8 cellular contexts compared by ENCODE assay signal in genomic region chr15:63891079-63891762, GRCh38. TPM values are rescaled to one million over a fixed set of nuclear protein-coding genes. Genes with fewer than 3 reads are reported as not detected.
DNase-seq lines count a peak whose midpoint lies in the region; ATAC-seq and TF ChIP-seq lines count a peak whose summit lies in the region.

No MANE protein-coding gene starts in this region.

- H3K4me3 Mint-ChIP-seq in activated naive CD8-positive, alpha-beta T cell treated with anti-CD3 and anti-CD28 coated beads, Interleukin-2, amount 50 U/mL, for 24 hours, result no peak overlapping the region

- intact Hi-C loops in left cardiac atrium (cut with DNase I), result loop anchor here (2.0 to 10.0 kb wide), 4 partner anchors 59 to 176 kb away; partner anchors contain the start of gene HERC1 (in 1 of the 2)

- H3K27me3 Mint-ChIP-seq in activated naive CD8-positive, alpha-beta T cell treated with anti-CD3 and anti-CD28 coated beads, Interleukin-2, amount 50 U/mL, for 24 hours, result peaks cover 7% of the 10 kb centered on the region

- peaks cover 57% of the 10 kb centered on the region for H3K4me1 Mint-ChIP-seq in activated naive CD8-positive, alpha-beta T cell treated with anti-CD3 and anti-CD28 coated beads, Interleukin-2, amount 50 U/mL, for 24 hours

- DNase-seq in NCI-H1417 (lab: John Stamatoyannopoulos, UW), result peak; percentile 65 to 79 (median 68)
- peak; percentile 56 for DNase-seq in T follicular helper cell (ENCODE audit: low read depth)
- peak; percentile 84 for DNase-seq in activated naive CD8-positive, alpha-beta T cell treated with anti-CD3 and anti-CD28 coated beads, Interleukin-2, amount 50 U/mL, for 24 hours
- peak; percentile 85 for DNase-seq in left cardiac atrium
- DNase-seq in renal cortical epithelial cell (ENCODE audit: low read depth), result peak; percentile 51

- peak; percentile 83 for TF ChIP-seq CTCF in GM12872 (IDR thresholded peaks at IDR 0.05; ENCODE audit: insufficient read depth, low read depth, low read length)

- H3K9me3 Mint-ChIP-seq in activated naive CD8-positive, alpha-beta T cell treated with anti-CD3 and anti-CD28 coated beads, Interleukin-2, amount 50 U/mL, for 24 hours, result no peaks in the 10 kb centered on the region

- no peak overlapping the region for H3K27ac Mint-ChIP-seq in activated naive CD8-positive, alpha-beta T cell treated with anti-CD3 and anti-CD28 coated beads, Interleukin-2, amount 50 U/mL, for 24 hours

- H3K36me3 Mint-ChIP-seq in activated naive CD8-positive, alpha-beta T cell treated with anti-CD3 and anti-CD28 coated beads, Interleukin-2, amount 50 U/mL, for 24 hours (ENCODE audit: low read depth), result no peaks in the 10 kb centered on the region

- peak; percentile 42 for ATAC-seq in activated naive CD8-positive, alpha-beta T cell treated with anti-CD3 and anti-CD28 coated beads, Interleukin-2, amount 50 U/mL, for 24 hours
- peak; percentile 51 to 65 for ATAC-seq in left cardiac atrium
- ATAC-seq in GM19467 (IDR thresholded peaks at IDR 0.05; ENCODE audit: unreplicated experiment), result no peak
- ATAC-seq in GM19035 (IDR thresholded peaks at IDR 0.05; ENCODE audit: unreplicated experiment), result no peak

RNA-seq across cellular contexts. Expression of gene HERC1, which starts 57.5 kb away (rescaled TPM):
- total RNA-seq in left cardiac atrium (10 to 100 TPM; 78.6 to 84.1 TPM), renal cortical epithelial cell (45.1 and 107 TPM in 2 replicates)

Comparison
In these comparisons a context has a peak if more than half of its experiments do, and no peak if none do; other contexts are left out.
1. ATAC-seq: peak in activated naive CD8-positive, alpha-beta T cell treated with anti-CD3 and anti-CD28 coated beads, Interleukin-2, amount 50 U/mL, for 24 hours (single experiment) and left cardiac atrium (2 of 2); none in GM19467 (single experiment) and GM19035 (single experiment).
2. Peak in every context shown above with its lines, with median percentiles within 50 percentile points of each other: DNase-seq.